In the genomic region with DNA sequence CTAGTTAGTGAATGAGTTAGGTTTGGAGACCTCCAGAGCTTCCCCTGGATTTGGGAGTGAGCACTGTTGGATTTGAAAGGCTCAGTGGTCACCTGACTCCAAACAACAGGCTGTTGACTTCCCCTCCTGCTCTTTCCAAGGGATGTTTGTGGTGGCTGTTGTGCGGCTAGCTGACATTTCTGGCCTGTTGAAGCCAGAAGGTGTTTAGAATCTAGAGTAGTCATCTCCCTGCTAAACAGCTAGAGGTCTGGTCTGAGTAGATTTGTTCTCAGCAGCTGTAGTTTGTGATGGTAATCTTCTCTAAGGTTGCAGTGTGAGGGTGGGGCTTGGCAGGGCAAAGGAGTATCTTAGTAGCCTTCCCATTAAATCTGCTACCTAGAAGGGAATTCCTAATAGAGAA, we compare ENCODE assay signal across 23 cellular contexts. TPM values are rescaled to one million over a fixed set of nuclear protein-coding genes. Genes with fewer than 3 reads are reported as not detected.
DNase-seq lines count a peak whose midpoint lies in the region; ATAC-seq and TF ChIP-seq lines count a peak whose summit lies in the region.
"Had no signal": no experiment of that assay in that cellular context is flagged by ENCODE, and none has a peak within 500 bp of the region (broad histone marks: within the 10 kb centered on the region; RNA-seq: fewer than 3 reads in every experiment).

No MANE protein-coding gene starts in this region.

- WGBS in suprapubic skin, result 100% methylated on average over 1 of the region's 1 CpG

- no peak for ATAC-seq in activated naive CD8-positive, alpha-beta T cell treated with anti-CD3 and anti-CD28 coated beads, Interleukin-2, amount 50 U/mL, for 24 hours
- no peak for ATAC-seq in memory B cell (ENCODE audit: low read depth)
- ATAC-seq: activated CD8-positive, alpha-beta memory T cell treated with anti-CD3 and anti-CD28 coated beads, Interleukin-2, amount 10 ng/mL, durations not matched to agents 7 days and 5 days; gastrocnemius medialis; mucosa of descending colon had no signal

- BruUV-seq in Calu3 (replicated peaks; lab: Mats Ljungman, UMichigan), result no TSS peak

- peak overlapping the region; percentile 72 for H3K27ac Mint-ChIP-seq in activated naive CD8-positive, alpha-beta T cell
- H3K27ac Mint-ChIP-seq in activated naive CD8-positive, alpha-beta T cell treated with anti-CD3 and anti-CD28 coated beads, Interleukin-2, amount 50 U/mL, for 24 hours, result no peak overlapping the region
- peak overlapping the region; percentile 44 for H3K27ac Mint-ChIP-seq in activated naive CD8-positive, alpha-beta T cell treated with anti-CD3 and anti-CD28 coated beads for 36 hours
- H3K27ac Mint-ChIP-seq in memory B cell (peak overlapping the region; percentile 54), Calu3 (ENCODE audit: unreplicated experiment) (no peak overlapping the region)
- H3K27ac Mint-ChIP-seq: activated CD8-positive, alpha-beta memory T cell treated with anti-CD3 and anti-CD28 coated beads, Interleukin-2, amount 10 ng/mL, durations not matched to agents 7 days and 5 days; T-helper 1 cell treated with Interleukin-12 subunit alpha and Interleukin-12 subunit beta and Interleukin-4 antibody, amounts not matched to agents 30 μg/mL and 1 μg/mL, for 36 hours had no signal

- H3K27ac ChIP-seq in suprapubic skin, result no peak overlapping the region
- H3K27ac ChIP-seq: gastrocnemius medialis, HL-60, sigmoid colon, SJCRH30, upper lobe of left lung had no signal

- H3K9me3 ChIP-seq in suprapubic skin, result peaks cover 3% of the 10 kb centered on the region
- H3K9me3 ChIP-seq: BE2C, gastrocnemius medialis, sigmoid colon, upper lobe of left lung had no signal

- intact Hi-C loops in Calu3 (cut with micrococcal nuclease; ENCODE audit: unreplicated experiment), result no loop called here

- CTCF ChIA-PET in Calu3 (lab: Charles Lee), result no interaction called here

- no peak overlapping the region for H3K4me3 Mint-ChIP-seq in activated naive CD8-positive, alpha-beta T cell
- H3K4me3 Mint-ChIP-seq in activated naive CD8-positive, alpha-beta T cell treated with anti-CD3 and anti-CD28 coated beads, Interleukin-2, amount 50 U/mL, for 24 hours, result no peak overlapping the region
- H3K4me3 Mint-ChIP-seq in activated naive CD8-positive, alpha-beta T cell treated with anti-CD3 and anti-CD28 coated beads for 36 hours, result no peak overlapping the region
- H3K4me3 Mint-ChIP-seq in memory B cell (no peak overlapping the region), Calu3 (ENCODE audit: low read depth, unreplicated experiment) (no peak overlapping the region)
- H3K4me3 Mint-ChIP-seq: activated CD8-positive, alpha-beta memory T cell treated with anti-CD3 and anti-CD28 coated beads, Interleukin-2, amount 10 ng/mL, durations not matched to agents 7 days and 5 days; T-helper 1 cell treated with Interleukin-12 subunit alpha and Interleukin-12 subunit beta and Interleukin-4 antibody, amounts not matched to agents 30 μg/mL and 1 μg/mL, for 36 hours had no signal

- peaks cover 6% of the 10 kb centered on the region for H3K9me3 Mint-ChIP-seq in activated naive CD8-positive, alpha-beta T cell (ENCODE audit: low read depth)
- peaks cover 6% of the 10 kb centered on the region for H3K9me3 Mint-ChIP-seq in activated naive CD8-positive, alpha-beta T cell treated with anti-CD3 and anti-CD28 coated beads, Interleukin-2, amount 50 U/mL, for 24 hours
- H3K9me3 Mint-ChIP-seq in activated naive CD8-positive, alpha-beta T cell treated with anti-CD3 and anti-CD28 coated beads for 36 hours, result peaks cover 7% of the 10 kb centered on the region
- H3K9me3 Mint-ChIP-seq in memory B cell (no peaks in the 10 kb centered on the region), Calu3 (ENCODE audit: low read depth, unreplicated experiment) (no peaks in the 10 kb centered on the region)

- H3K4me1 ChIP-seq in suprapubic skin, result no peaks in the 10 kb centered on the region
- H3K4me1 ChIP-seq: BE2C, SJCRH30 had no signal

- no peak for TF ChIP-seq CTCF in suprapubic skin (IDR thresholded peaks at IDR 0.05)
- TF ChIP-seq CTCF in Calu3 (IDR thresholded peaks at IDR 0.05; ENCODE audit: unreplicated experiment), result no peak

- TF ChIP-seq POLR2A in suprapubic skin (IDR thresholded peaks at IDR 0.05), result no peak

- no peak for DNase-seq in activated naive CD8-positive, alpha-beta T cell treated with anti-CD3 and anti-CD28 coated beads, Interleukin-2, amount 50 U/mL, for 24 hours
- DNase-seq in activated naive CD8-positive, alpha-beta T cell treated with anti-CD3 and anti-CD28 coated beads for 36 hours, result no peak
- DNase-seq in memory B cell (ENCODE audit: low spot score in 2 of 2), result no peak
- DNase-seq in hepatic stellate cell (ENCODE audit: low spot score), result no peak
- DNase-seq in stimulated activated CD4-positive, alpha-beta T cell treated with anti-CD3 and anti-CD28 coated beads, Interleukin-2, amount 100 ng/mL, for 24 hours, result no peak
- DNase-seq in suprapubic skin (ENCODE audit: low spot score in 2 of 2), result no peak
- DNase-seq in Calu3, result no peak
- DNase-seq: activated CD4-positive, alpha-beta T cell treated with anti-CD3 and anti-CD28 coated beads for 4 hours; activated CD8-positive, alpha-beta memory T cell treated with anti-CD3 and anti-CD28 coated beads, Interleukin-2, amount 10 ng/mL, durations not matched to agents 7 days and 5 days; activated effector memory CD4-positive, alpha-beta T cell treated with Interleukin-2 at 50 U/mL for 16 hours; BE2C; DND-41; gastrocnemius medialis; mucosa of descending colon; NCI-H1694; NCI-H2171; NCI-H524 treated with DMSO at 0.1 percent for 48 hours; sigmoid colon; SJCRH30; upper lobe of left lung had no signal

- peaks cover 23% of the 10 kb centered on the region for H3K4me1 Mint-ChIP-seq in activated naive CD8-positive, alpha-beta T cell (ENCODE audit: low read depth)
- H3K4me1 Mint-ChIP-seq in activated naive CD8-positive, alpha-beta T cell treated with anti-CD3 and anti-CD28 coated beads, Interleukin-2, amount 50 U/mL, for 24 hours, result peaks cover 14% of the 10 kb centered on the region
- peaks cover 25% of the 10 kb centered on the region for H3K4me1 Mint-ChIP-seq in activated naive CD8-positive, alpha-beta T cell treated with anti-CD3 and anti-CD28 coated beads for 36 hours
- H3K4me1 Mint-ChIP-seq in memory B cell, result peaks cover 15% of the 10 kb centered on the region
- no peaks in the 10 kb centered on the region for H3K4me1 Mint-ChIP-seq in Calu3 (ENCODE audit: low read depth, unreplicated experiment)

- TF ChIP-seq EP300 in suprapubic skin (IDR thresholded peaks at IDR 0.05), result no peak

- H3K27me3 Mint-ChIP-seq in activated naive CD8-positive, alpha-beta T cell, result no peaks in the 10 kb centered on the region
- H3K27me3 Mint-ChIP-seq in activated naive CD8-positive, alpha-beta T cell treated with anti-CD3 and anti-CD28 coated beads, Interleukin-2, amount 50 U/mL, for 24 hours, result no peaks in the 10 kb centered on the region
- H3K27me3 Mint-ChIP-seq in activated naive CD8-positive, alpha-beta T cell treated with anti-CD3 and anti-CD28 coated beads for 36 hours, result no peaks in the 10 kb centered on the region
- no peaks in the 10 kb centered on the region for H3K27me3 Mint-ChIP-seq in memory B cell
- no peaks in the 10 kb centered on the region for H3K27me3 Mint-ChIP-seq in Calu3 (ENCODE audit: unreplicated experiment)
- H3K27me3 Mint-ChIP-seq: activated CD8-positive, alpha-beta memory T cell treated with anti-CD3 and anti-CD28 coated beads, Interleukin-2, amount 10 ng/mL, durations not matched to agents 7 days and 5 days had no signal

- no peaks in the 10 kb centered on the region for H3K27me3 ChIP-seq in suprapubic skin
- H3K27me3 ChIP-seq: BE2C, gastrocnemius medialis, sigmoid colon, SJCRH30, upper lobe of left lung had no signal

- peaks cover 26% of the 10 kb centered on the region for H3K36me3 Mint-ChIP-seq in activated naive CD8-positive, alpha-beta T cell
- H3K36me3 Mint-ChIP-seq in activated naive CD8-positive, alpha-beta T cell treated with anti-CD3 and anti-CD28 coated beads, Interleukin-2, amount 50 U/mL, for 24 hours (ENCODE audit: low read depth), result peaks cover 32% of the 10 kb centered on the region
- peaks cover 38% of the 10 kb centered on the region for H3K36me3 Mint-ChIP-seq in activated naive CD8-positive, alpha-beta T cell treated with anti-CD3 and anti-CD28 coated beads for 36 hours
- H3K36me3 Mint-ChIP-seq in memory B cell (peaks cover 22% of the 10 kb centered on the region), Calu3 (ENCODE audit: insufficient read depth, unreplicated experiment) (peaks cover 6% of the 10 kb centered on the region)

- H3K4me3 ChIP-seq in suprapubic skin, result no peak overlapping the region
- H3K4me3 ChIP-seq: gastrocnemius medialis, mucosa of descending colon, sigmoid colon, SJCRH30, upper lobe of left lung had no signal

- H3K36me3 ChIP-seq in suprapubic skin, result peaks cover 23% of the 10 kb centered on the region
- H3K36me3 ChIP-seq: BE2C, SJCRH30 had no signal

RNA-seq across cellular contexts. Expression of gene BPGM, which starts 30.1 kb away (rescaled TPM):
- 10 to 100 TPM; 16.3 to 17.4 TPM for total RNA-seq in activated naive CD8-positive, alpha-beta T cell treated with anti-CD3 and anti-CD28 coated beads for 36 hours
- total RNA-seq in suprapubic skin (10 to 100 TPM in 3 of 4 donors, 1 to 10 TPM in 1; 9.8 to 13.3 (median 12.5) TPM), Calu3 (2022) (23.3 and 32.5 TPM in 2 replicates)

Comparison
In these comparisons a context has a peak if more than half of its experiments do, and no peak if none do; other contexts are left out.
1. H3K27ac Mint-ChIP-seq: peak in activated naive CD8-positive, alpha-beta T cell (single experiment), activated naive CD8-positive, alpha-beta T cell treated with anti-CD3 and anti-CD28 coated beads for 36 hours (single experiment) and memory B cell (single experiment); none in activated naive CD8-positive, alpha-beta T cell treated with anti-CD3 and anti-CD28 coated beads, Interleukin-2, amount 50 U/mL, for 24 hours (single experiment) and Calu3 (single experiment).